8 cellular contexts compared by ENCODE assay signal in genomic region chr3:52685285-52685704, GRCh38. TPM values are rescaled to one million over a fixed set of nuclear protein-coding genes. Genes with fewer than 3 reads are reported as not detected.
DNase-seq lines count a peak whose midpoint lies in the region; ATAC-seq, FAIRE-seq and TF ChIP-seq lines count a peak whose summit lies in the region.

No MANE protein-coding gene starts in this region.

- WGBS in adrenal gland, 4 donors = 0 to 1% (median 1%) methylated on average over 15 to 41 of the region's 41 CpGs
- 2% methylated on average over 26 of the region's 41 CpGs for WGBS in prostate gland

- H3K4me3 ChIP-seq in GM12865 (ENCODE audit: low read depth, low read length) = peak overlapping the region; percentile 81
- H3K4me3 ChIP-seq in adrenal gland = peak overlapping the region; percentile 46 to 94 (median 64)
- H3K4me3 ChIP-seq in left ventricle myocardium inferior = peak overlapping the region; percentile 90
- peak overlapping the region; percentile 64 to 86 for H3K4me3 ChIP-seq in prostate gland

- intact Hi-C loops in adrenal gland (cut with DNase I) (loop anchor here in 1 of 2 donors (10.0 kb wide), 1 partner anchor 150 kb away; the partner anchor contains the start of genes NT5DC2 and UQCC5), left ventricle myocardium inferior (cut with micrococcal nuclease) (no loop called here), prostate gland (cut with DNase I) (loop anchor here (10.0 kb wide), 2 partner anchors 150 to 210 kb away; partner anchors contain the start of genes NT5DC2 and UQCC5)

- H3K36me3 ChIP-seq in adrenal gland (replicated peaks in 1 of 2) (peaks cover 0 to 33% of the 10 kb centered on the region in 2 donors), left ventricle myocardium inferior (peaks cover 42% of the 10 kb centered on the region), prostate gland (peaks cover 6 to 17% of the 10 kb centered on the region in 2 donors)

- H3K9me3 ChIP-seq in adrenal gland (replicated peaks in 1 of 3) = no peaks in the 10 kb centered on the region
- no peaks in the 10 kb centered on the region for H3K9me3 ChIP-seq in left ventricle myocardium inferior (replicated peaks)
- H3K9me3 ChIP-seq in prostate gland = no peaks in the 10 kb centered on the region

- H3K27ac ChIP-seq in adrenal gland (peak overlapping the region; percentile 68 to 100 (median 96)), left ventricle myocardium inferior (replicated peaks) (peak overlapping the region; percentile 99), prostate gland (peak overlapping the region; percentile 93 to 99)

- H3K4me1 ChIP-seq in adrenal gland (replicated peaks in 1 of 2) (peaks cover 37 to 55% of the 10 kb centered on the region in 2 donors), left ventricle myocardium inferior (peaks cover 73% of the 10 kb centered on the region), prostate gland (replicated peaks) (peaks cover 3% of the 10 kb centered on the region)

- DNase-seq in GM12865 (ENCODE audit: low read depth) = peak; percentile 93
- DNase-seq in NCI-H1092 (lab: John Stamatoyannopoulos, UW) = peak; percentile 79
- DNase-seq in SW480 (ENCODE audit: low spot score) = peak; percentile 88
- DNase-seq in adrenal gland = peak; percentile 79 to 86 (median 85)
- DNase-seq in left ventricle myocardium inferior = peak; percentile 82
- peak; percentile 75 for DNase-seq in prostate gland (ENCODE audit: low spot score)
- DNase-seq in urothelium cell line (ENCODE audit: low spot score) = peak; percentile 94

- ATAC-seq in HG02588 (IDR thresholded peaks at IDR 0.05; ENCODE audit: unreplicated experiment) = peak; percentile 77

- TF ChIP-seq POLR2A in adrenal gland (IDR thresholded peaks at IDR 0.05) = peak in 1 of 2 donors; percentile 59
- TF ChIP-seq POLR2A in prostate gland (IDR thresholded peaks at IDR 0.05) = peak; percentile 56

- no peaks in the 10 kb centered on the region for H3K27me3 ChIP-seq in adrenal gland
- H3K27me3 ChIP-seq in left ventricle myocardium inferior (ENCODE audit: low read depth) = no peaks in the 10 kb centered on the region
- H3K27me3 ChIP-seq in prostate gland (replicated peaks; ENCODE audit: insufficient read depth) = no peaks in the 10 kb centered on the region

- TF ChIP-seq CTCF in GM12865 (IDR thresholded peaks at IDR 0.05; ENCODE audit: insufficient read depth, low read depth, low read length, missing control alignments) (no peak), adrenal gland (IDR thresholded peaks at IDR 0.05) (no peak), left ventricle myocardium inferior (IDR thresholded peaks at IDR 0.05; ENCODE audit: borderline replicate concordance) (no peak), prostate gland (IDR thresholded peaks at IDR 0.05) (peak in 1 of 4 experiments; percentile 9)

- FAIRE-seq in urothelium cell line (lab: Jason Lieb, UNC) = no peak

RNA-seq across cellular contexts. Expression of gene PBRM1, which starts 0.4 kb away (rescaled TPM):
- total RNA-seq in adrenal gland (100 to 1,000 TPM in 1 of 8 donors, 10 to 100 TPM in 7; 32.9 to 108 (median 49.3) TPM), left ventricle myocardium inferior (52.3 TPM), prostate gland (10 to 100 TPM; 72.5 to 77.5 TPM)
- polyA plus RNA-seq in adrenal gland = 10 to 100 TPM in 2 of 3 donors, 1 to 10 TPM in 1; 4.2 to 23.4 (median 10.2) TPM

RNA-seq across cellular contexts. Expression of gene GNL3, which starts 0.5 kb away (rescaled TPM):
- total RNA-seq in adrenal gland = 10 to 100 TPM; 23.5 to 80.2 (median 50.6) TPM
- 100 to 1,000 TPM in 1 of 3 donors, 10 to 100 TPM in 2; 71.8 to 229 (median 95.2) TPM for polyA plus RNA-seq in adrenal gland
- 26.8 TPM for total RNA-seq in left ventricle myocardium inferior
- total RNA-seq in prostate gland = 100 to 1,000 TPM in 1 of 2 donors, 10 to 100 TPM in 1; 50.7 to 116 TPM

RNA-seq across cellular contexts. Expression of gene GLT8D1, which starts 20.3 kb away (rescaled TPM):
- total RNA-seq in adrenal gland (10 to 100 TPM; 53.4 to 71.7 (median 62.0) TPM), left ventricle myocardium inferior (29.2 TPM), prostate gland (10 to 100 TPM; 68.1 to 71.3 TPM)
- 10 to 100 TPM; 49.1 to 98.9 (median 52.5) TPM for polyA plus RNA-seq in adrenal gland

RNA-seq across cellular contexts. Expression of gene SPCS1, which starts 20.6 kb away (rescaled TPM):
- total RNA-seq in adrenal gland (100 to 1,000 TPM; 114 to 409 (median 165) TPM), left ventricle myocardium inferior (85.8 TPM), prostate gland (100 to 1,000 TPM; 144 to 296 TPM)
- polyA plus RNA-seq in adrenal gland = 100 to 1,000 TPM in 1 of 3 donors, 10 to 100 TPM in 2; 42.2 to 259 (median 73.4) TPM

Comparison
In these comparisons a context has a peak if more than half of its experiments do, and no peak if none do; other contexts are left out.
1. Peak in every context shown above with its lines: DNase-seq, ATAC-seq, H3K4me3 ChIP-seq and H3K27ac ChIP-seq.